17 cellular contexts compared by ENCODE assay signal in genomic region chr1:206658981-206659273, GRCh38. TPM values are rescaled to one million over a fixed set of nuclear protein-coding genes. Genes with fewer than 3 reads are reported as not detected.
DNase-seq lines count a peak whose midpoint lies in the region; ATAC-seq and TF ChIP-seq lines count a peak whose summit lies in the region.
"Had no signal": no experiment of that assay in that cellular context is flagged by ENCODE, and none has a peak within 500 bp of the region (broad histone marks: within the 10 kb centered on the region; RNA-seq: fewer than 3 reads in every experiment).

No MANE protein-coding gene starts in this region.

- H3K27ac ChIP-seq in psoas muscle = peak overlapping the region; percentile 87
- H3K27ac ChIP-seq: adrenal gland, VCaP had no signal

- peak overlapping the region; percentile 29; the same call in 1 of the 2 replicates for H3K4me3 ChIP-seq in iPS-18c (ENCODE audit: insufficient read depth, low read depth, low read length)
- peak overlapping the region; percentile 51 for H3K4me3 ChIP-seq in psoas muscle
- no peak overlapping the region for H3K4me3 ChIP-seq in MG63
- H3K4me3 ChIP-seq: adrenal gland had no signal

- peaks cover 0 to 2% of the 10 kb centered on the region in 2 donors for H3K36me3 Mint-ChIP-seq in activated T-cell treated with anti-CD3 and anti-CD28 coated beads, Interleukin-2, amount 50 U/mL, for 72 hours (ENCODE audit: insufficient read depth in 2 of 2)
- H3K36me3 Mint-ChIP-seq: mesothelial cell of epicardium had no signal

- no peak for TF ChIP-seq CTCF in psoas muscle (IDR thresholded peaks at IDR 0.05)

- peak overlapping the region; percentile 39; the same call in 1 of the 2 replicates for H3K9ac ChIP-seq in ES-I3 (ENCODE audit: low read depth, low read length)

- peaks cover 49% of the 10 kb centered on the region for H3K27me3 Mint-ChIP-seq in activated T-cell treated with anti-CD3 and anti-CD28 coated beads, Interleukin-2, amount 50 U/mL, for 72 hours (ENCODE audit: low read depth)

- 14 to 33% (median 17%) methylated on average over 7 of the region's 7 CpGs for WGBS in psoas muscle, 3 donors

- no peak overlapping the region for H3K4me3 Mint-ChIP-seq in activated T-cell treated with anti-CD3 and anti-CD28 coated beads, Interleukin-2, amount 50 U/mL, for 72 hours
- H3K4me3 Mint-ChIP-seq: activated CD8-positive, alpha-beta T cell treated with anti-CD3 and anti-CD28 coated beads for 36 hours; mesothelial cell of epicardium had no signal

- H3K36me3 ChIP-seq in ES-I3 (ENCODE audit: insufficient read depth, low read length) = no peaks in the 10 kb centered on the region
- no peaks in the 10 kb centered on the region for H3K36me3 ChIP-seq in psoas muscle (ENCODE audit: insufficient read depth in 1 of 2, low read depth in 1 of 2)
- no peaks in the 10 kb centered on the region for H3K36me3 ChIP-seq in MG63
- H3K36me3 ChIP-seq: adrenal gland had no signal

- ATAC-seq in psoas muscle = peak; percentile 43 to 61 (median 54)
- no peak for ATAC-seq in activated T-cell treated with anti-CD3 and anti-CD28 coated beads, Interleukin-2, amount 50 U/mL, for 72 hours (replicated peaks in 1 of 2)

- H3K27ac Mint-ChIP-seq in activated T-cell treated with anti-CD3 and anti-CD28 coated beads, Interleukin-2, amount 50 U/mL, for 72 hours = no peak overlapping the region
- H3K27ac Mint-ChIP-seq: mesothelial cell of epicardium had no signal

- DNase-seq in NCI-H1092 treated with DMSO at 0.1 percent for 48 hours (lab: John Stamatoyannopoulos, UW) (peak; percentile 70), psoas muscle (peak; percentile 29 to 67), MG63 (no peak), NCI-H748 (lab: John Stamatoyannopoulos, UW; ENCODE audit: unreplicated experiment) (no peak)
- DNase-seq in activated T-cell treated with anti-CD3 and anti-CD28 coated beads, Interleukin-2, amount 50 U/mL, for 72 hours = no peak
- DNase-seq in activated T-cell treated with anti-CD3 and anti-CD28 coated beads, Interleukin-2, amount 50 U/mL, for 48 hours = no peak
- DNase-seq: cerebellar nuclear complex, NCI-H1930, NCI-H524 treated with DMSO at 0.1 percent for 48 hours, SW 1271 had no signal

- H3K9me3 Mint-ChIP-seq in activated T-cell treated with anti-CD3 and anti-CD28 coated beads, Interleukin-2, amount 50 U/mL, for 72 hours = no peaks in the 10 kb centered on the region
- H3K9me3 Mint-ChIP-seq: activated CD8-positive, alpha-beta T cell treated with anti-CD3 and anti-CD28 coated beads for 36 hours; mesothelial cell of epicardium; stimulated activated naive CD8-positive, alpha-beta T cell treated with anti-CD3 and anti-CD28 coated beads, Interleukin-15, amount 100 ng/mL, for 72 hours had no signal

- H3K27me3 ChIP-seq in psoas muscle (ENCODE audit: insufficient read depth in 3 of 3, low read length in 2 of 3) (no peaks in the 10 kb centered on the region), MG63 (peaks cover 13% of the 10 kb centered on the region)
- H3K27me3 ChIP-seq: adrenal gland had no signal

- peaks cover 38% of the 10 kb centered on the region for H3K4me1 Mint-ChIP-seq in activated T-cell treated with anti-CD3 and anti-CD28 coated beads, Interleukin-2, amount 50 U/mL, for 72 hours (ENCODE audit: low read depth)

- intact Hi-C loops in psoas muscle (cut with DNase I) = loop anchor here (1.0 to 10.0 kb wide), 5 partner anchors 25 to 1934 kb away; no protein-coding TSS in a partner anchor

- no peaks in the 10 kb centered on the region for H3K9me3 ChIP-seq in ES-I3 (ENCODE audit: control insufficient read depth, insufficient read depth, low read length)
- H3K9me3 ChIP-seq in iPS-18c (ENCODE audit: control insufficient read depth, insufficient read depth, low read length) = no peaks in the 10 kb centered on the region
- no peaks in the 10 kb centered on the region for H3K9me3 ChIP-seq in psoas muscle
- no peaks in the 10 kb centered on the region for H3K9me3 ChIP-seq in MG63
- H3K9me3 ChIP-seq: adrenal gland had no signal

- H3K4me1 ChIP-seq in ES-I3 (ENCODE audit: insufficient read depth, low read length) (no peaks in the 10 kb centered on the region), psoas muscle (peaks cover 41% of the 10 kb centered on the region)

RNA-seq across cellular contexts. Expression of gene DYRK3, which starts 23.6 kb away (rescaled TPM):
- total RNA-seq in psoas muscle = 1 to 10 TPM in 3 of 4 donors, under 1 TPM in 1; 0.57 to 2.0 (median 1.4) TPM
- polyA plus RNA-seq in psoas muscle = 1 to 10 TPM in 2 of 3 donors, under 1 TPM in 1; 0.25 to 1.2 (median 1.0) TPM
- total RNA-seq in MG63 (2014; rRNA removed; shearing (Covaris generic); ENCODE audit: low replicate concordance) = 19.3 and 20.2 TPM in 2 replicates
- total RNA-seq in activated T-cell treated with anti-CD3 and anti-CD28 coated beads, Interleukin-2, amount 50 U/mL, for 72 hours = 1 to 10 TPM; 5.9 to 8.7 TPM

RNA-seq across cellular contexts. Expression of gene MAPKAPK2, which starts 25.8 kb away (rescaled TPM):
- 100 to 1,000 TPM in 3 of 4 donors, 10 to 100 TPM in 1; 89.4 to 198 (median 167) TPM for total RNA-seq in psoas muscle
- polyA plus RNA-seq in psoas muscle = 100 to 1,000 TPM; 108 to 191 (median 112) TPM
- 28.1 and 32.3 TPM in 2 replicates for total RNA-seq in MG63 (2014; rRNA removed; shearing (Covaris generic); ENCODE audit: low replicate concordance)
- 100 to 1,000 TPM; 101 to 102 TPM for total RNA-seq in activated T-cell treated with anti-CD3 and anti-CD28 coated beads, Interleukin-2, amount 50 U/mL, for 72 hours

RNA-seq across cellular contexts. Expression of gene EIF2D, which starts 46.7 kb away (rescaled TPM):
- total RNA-seq in psoas muscle = 10 to 100 TPM; 32.1 to 41.8 (median 37.6) TPM
- polyA plus RNA-seq in psoas muscle = 10 to 100 TPM; 21.4 to 40.3 (median 32.8) TPM
- 72.1 and 75.8 TPM in 2 replicates for total RNA-seq in MG63 (2014; rRNA removed; shearing (Covaris generic); ENCODE audit: low replicate concordance)
- 100 to 1,000 TPM; 129 to 158 TPM for total RNA-seq in activated T-cell treated with anti-CD3 and anti-CD28 coated beads, Interleukin-2, amount 50 U/mL, for 72 hours

Comparison
In these comparisons a context has a peak if more than half of its experiments do, and no peak if none do; other contexts are left out.
1. DNase-seq: peak in NCI-H1092 treated with DMSO at 0.1 percent for 48 hours (single experiment) and psoas muscle (2 of 2); none in MG63 (single experiment), activated T-cell treated with anti-CD3 and anti-CD28 coated beads, Interleukin-2, amount 50 U/mL, for 72 hours (0 of 2), NCI-H748 (single experiment) and activated T-cell treated with anti-CD3 and anti-CD28 coated beads, Interleukin-2, amount 50 U/mL, for 48 hours (0 of 2).
2. ATAC-seq: peak in psoas muscle (4 of 4); none in activated T-cell treated with anti-CD3 and anti-CD28 coated beads, Interleukin-2, amount 50 U/mL, for 72 hours (0 of 2).